1 cellular context compared by ENCODE assay signal in genomic region chr18:36499938-36500337, GRCh38.
TF ChIP-seq lines count a peak whose summit lies in the region.

No MANE protein-coding gene starts in this region.

TF ChIP-seq in GM12878, 131 proteins besides CTCF, POLR2A, EP300 and RAD21 (continued from another document):
- TF ChIP-seq RELB (IDR thresholded peaks at IDR 0.05; ENCODE audit: low read depth), result peak; percentile 78; the same call in 1 of the 2 replicates
- no peak for TF ChIP-seq WRNIP1 (IDR thresholded peaks at IDR 0.05; ENCODE audit: borderline replicate concordance, low read depth, low read length)
- TF ChIP-seq MTA2 (IDR thresholded peaks at IDR 0.05; ENCODE audit: low read depth), result peak; percentile 73; the same call in 1 of the 2 replicates
- TF ChIP-seq RUNX3 (IDR thresholded peaks at IDR 0.05; ENCODE audit: low read length), result peak; percentile 90
- TF ChIP-seq MTA3 (IDR thresholded peaks at IDR 0.05; ENCODE audit: borderline replicate concordance, low read length), result no peak
- TF ChIP-seq YBX1 (IDR thresholded peaks at IDR 0.05), result no peak
TF ChIP-seq in GM12878: peak in this region for 33.
